In the genomic region with DNA sequence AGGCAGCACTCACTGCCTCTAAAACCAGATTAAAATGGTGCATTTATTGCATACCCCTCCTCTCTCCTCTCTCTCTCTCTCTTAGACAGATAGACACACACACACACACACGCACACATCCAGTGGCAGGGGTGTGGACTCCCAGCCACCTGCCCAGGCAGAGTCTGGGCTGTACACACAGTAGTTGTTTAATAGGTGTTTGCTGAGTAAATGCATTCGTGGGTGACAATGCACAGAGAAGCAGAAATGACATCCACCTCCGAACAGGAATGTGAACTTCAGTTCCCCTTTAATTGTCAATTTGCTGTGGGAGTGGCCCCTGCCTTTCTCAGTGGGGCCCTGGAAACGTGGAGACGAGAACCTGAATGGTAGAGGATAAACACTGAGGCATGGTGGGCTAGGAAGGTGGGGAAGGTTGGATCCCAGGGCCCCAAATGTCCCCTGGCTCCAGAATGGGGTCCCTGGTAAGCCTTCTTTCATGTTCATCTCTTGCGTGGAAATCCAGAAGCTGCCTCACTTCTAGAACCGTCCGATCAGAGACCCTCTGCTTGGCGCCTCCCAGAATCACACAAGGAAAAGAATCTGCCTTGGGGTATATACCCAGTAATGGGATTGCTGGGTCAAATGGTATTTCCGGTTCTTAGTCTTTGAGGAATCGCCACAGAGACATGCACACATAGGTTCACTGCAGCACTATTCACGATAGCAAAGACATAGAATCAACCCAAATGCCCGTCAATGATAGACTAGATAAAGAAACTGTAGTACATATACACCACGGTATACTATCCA, we compare ENCODE assay signal across 9 cellular contexts. TPM values are rescaled to one million over a fixed set of nuclear protein-coding genes. Genes with fewer than 3 reads are reported as not detected.
DNase-seq lines count a peak whose midpoint lies in the region; ATAC-seq and TF ChIP-seq lines count a peak whose summit lies in the region.
"Had no signal": no experiment of that assay in that cellular context is flagged by ENCODE, and none has a peak within 500 bp of the region (broad histone marks: within the 10 kb centered on the region; RNA-seq: fewer than 3 reads in every experiment).

No MANE protein-coding gene starts in this region.

- H3K4me1 ChIP-seq in prostate gland (replicated peaks): peaks cover 7% of the 10 kb centered on the region
- H3K4me1 ChIP-seq in stomach: peaks cover 7 to 43% (median 16%) of the 10 kb centered on the region in 4 donors
- H3K4me1 ChIP-seq: psoas muscle had no signal

- H3K36me3 Mint-ChIP-seq in brain: no peaks in the 10 kb centered on the region

- H3K27ac Mint-ChIP-seq in brain: peak overlapping the region; percentile 25 to 88 (median 64)

- intact Hi-C loops in prostate gland (cut with DNase I) (no loop called here), stomach (cut with DNase I; ENCODE audit: low total_unique reads) (no loop called here)

- no peak for ATAC-seq in HG03280 (IDR thresholded peaks at IDR 0.05; ENCODE audit: unreplicated experiment)

- no peak for TF ChIP-seq CTCF in LNCaP clone FGC (IDR thresholded peaks at IDR 0.05; ENCODE audit: control insufficient read depth, extremely low read depth, insufficient read depth)
- TF ChIP-seq CTCF in brain (conservative IDR thresholded peaks at IDR 0.05): no peak
- no peak for TF ChIP-seq CTCF in prostate gland (IDR thresholded peaks at IDR 0.05)
- TF ChIP-seq CTCF in stomach (IDR thresholded peaks at IDR 0.05): no peak

- no peak for TF ChIP-seq EP300 in stomach (IDR thresholded peaks at IDR 0.05)

- no peaks in the 10 kb centered on the region for H3K9me3 ChIP-seq in prostate gland
- no peaks in the 10 kb centered on the region for H3K9me3 ChIP-seq in stomach
- H3K9me3 ChIP-seq: psoas muscle had no signal

- peak; percentile 9 for DNase-seq in SHP77 treated with DMSO at 0.1 percent for 48 hours (lab: John Stamatoyannopoulos, UW)
- no peak for DNase-seq in SHP77 (lab: John Stamatoyannopoulos, UW)
- peak; percentile 27 for DNase-seq in LNCaP clone FGC (ENCODE audit: low read depth)
- DNase-seq in prostate gland (ENCODE audit: low spot score): peak; percentile 33
- DNase-seq in stomach: no peak
- DNase-seq in islet precursor cell: no peak

- TF ChIP-seq POLR2A in prostate gland (IDR thresholded peaks at IDR 0.05): no peak
- no peak for TF ChIP-seq POLR2A in stomach (IDR thresholded peaks at IDR 0.05)

- H3K9me3 Mint-ChIP-seq in brain: no peaks in the 10 kb centered on the region

- no peak overlapping the region for H3K4me3 ChIP-seq in LNCaP clone FGC (ENCODE audit: low read depth, low read length)
- no peak overlapping the region for H3K4me3 ChIP-seq in prostate gland
- no peak overlapping the region for H3K4me3 ChIP-seq in stomach

- no peaks in the 10 kb centered on the region for H3K27me3 ChIP-seq in prostate gland (replicated peaks; ENCODE audit: insufficient read depth)
- H3K27me3 ChIP-seq in stomach: peaks cover 0 to 8% (median 0%) of the 10 kb centered on the region in 3 donors

- 84% methylated on average over 14 of the region's 14 CpGs for WGBS in prostate gland
- 74 to 92% (median 85%) methylated on average over 14 of the region's 14 CpGs for WGBS in stomach, 5 donors

- H3K27me3 Mint-ChIP-seq in brain: no peaks in the 10 kb centered on the region

- H3K36me3 ChIP-seq in prostate gland (no peaks in the 10 kb centered on the region), stomach (no peaks in the 10 kb centered on the region)

- H3K4me1 Mint-ChIP-seq in brain: peaks cover 54% of the 10 kb centered on the region

- peak overlapping the region in 1 of 5 experiments; percentile 47 for H3K4me3 Mint-ChIP-seq in brain

- H3K27ac ChIP-seq in prostate gland: no peak overlapping the region
- H3K27ac ChIP-seq in stomach: peak overlapping the region in 2 of 5 donors; percentile 87 to 90

RNA-seq across cellular contexts. Expression of a gene that starts 58.5 kb away (rescaled TPM):
- 19.5 TPM for polyA plus RNA-seq in brain (ENCODE audit: insufficient read depth, low read depth, low replicate concordance)
- 10 to 100 TPM; 77.6 to 98.3 TPM for total RNA-seq in prostate gland
- total RNA-seq in stomach: 10 to 100 TPM in 4 of 5 donors, under 1 TPM in 1; 0.58 to 70.6 (median 15.6) TPM
- 10 to 100 TPM; 29.5 to 34.8 (median 31.9) TPM for polyA plus RNA-seq in stomach

Comparison
In these comparisons a context has a peak if more than half of its experiments do, and no peak if none do; other contexts are left out.
1. DNase-seq: peak in SHP77 treated with DMSO at 0.1 percent for 48 hours (single experiment), LNCaP clone FGC (single experiment) and prostate gland (single experiment); none in SHP77 (0 of 2), stomach (single experiment) and islet precursor cell (single experiment).